In genomic region chr2:68448671-68449394, GRCh38 we compare ENCODE assay signal across 20 cellular contexts. TPM values are rescaled to one million over a fixed set of nuclear protein-coding genes. Genes with fewer than 3 reads are reported as not detected.
DNase-seq lines count a peak whose midpoint lies in the region; ATAC-seq, FAIRE-seq and TF ChIP-seq lines count a peak whose summit lies in the region.
"Had no signal": no experiment of that assay in that cellular context is flagged by ENCODE, and none has a peak within 500 bp of the region (broad histone marks: within the 10 kb centered on the region; RNA-seq: fewer than 3 reads in every experiment).

No MANE protein-coding gene starts in this region.

- H3K36me3 Mint-ChIP-seq in naive thymus-derived CD4-positive, alpha-beta T cell, result no peaks in the 10 kb centered on the region
- H3K36me3 Mint-ChIP-seq: stimulated activated naive B cell treated with anti-CD40 and anti-IgM and Interleukin-4, amounts not matched to agents 10 μg/mL and 1 μg/mL and 100 μg/mL, for 72 hours; WTC11 had no signal

- no peak for FAIRE-seq in GM12878 (lab: Jason Lieb, UNC)

- H3K4me1 ChIP-seq in right atrium auricular region (no peaks in the 10 kb centered on the region), GM12878 (ENCODE audit: control insufficient read depth, insufficient read depth, low read length) (no peaks in the 10 kb centered on the region), upper lobe of right lung (no peaks in the 10 kb centered on the region)
- H3K4me1 ChIP-seq in naive thymus-derived CD4-positive, alpha-beta T cell (ENCODE audit: control insufficient read depth in 2 of 2, insufficient read depth in 2 of 2, low read length in 2 of 2), result peaks cover 4 to 10% of the 10 kb centered on the region in 2 donors
- H3K4me1 ChIP-seq: colonic mucosa, uterus had no signal

- H3K9me3 ChIP-seq in right atrium auricular region (peaks cover 0 to 4% of the 10 kb centered on the region in 2 donors), GM12878 (replicated peaks; ENCODE audit: control insufficient read depth, insufficient read depth, low read length) (no peaks in the 10 kb centered on the region; the same call in 2 of the 3 replicates), upper lobe of right lung (no peaks in the 10 kb centered on the region)
- H3K9me3 ChIP-seq in naive thymus-derived CD4-positive, alpha-beta T cell (ENCODE audit: control insufficient read depth in 2 of 3, low read length in 3 of 3), result no peaks in the 10 kb centered on the region
- H3K9me3 ChIP-seq: colonic mucosa, uterus had no signal

- peaks cover 0 to 19% (median 17%) of the 10 kb centered on the region in 7 donors for H3K4me1 Mint-ChIP-seq in naive thymus-derived CD4-positive, alpha-beta T cell
- H3K4me1 Mint-ChIP-seq: WTC11 had no signal

- RAD21 ChIA-PET in GM12878 (lab: Charles Lee; ENCODE audit: unreplicated experiment), result interaction anchor here (1.6 kb wide), 1 partner anchor 15 kb away, joined by 4 read pairs; no protein-coding TSS in a partner anchor

- no peak overlapping the region for H3K4me3 Mint-ChIP-seq in naive thymus-derived CD4-positive, alpha-beta T cell
- H3K4me3 Mint-ChIP-seq: stimulated activated naive B cell treated with anti-CD40 and anti-IgM and Interleukin-4, amounts not matched to agents 10 μg/mL and 1 μg/mL and 100 μg/mL, for 72 hours; WTC11 had no signal

- no peaks in the 10 kb centered on the region for H3K79me2 ChIP-seq in GM12878 (ENCODE audit: control insufficient read depth, insufficient read depth, low read length)

- no peaks in the 10 kb centered on the region for H4K20me1 ChIP-seq in GM12878 (ENCODE audit: control insufficient read depth, insufficient read depth)

- no peak for TF ChIP-seq RAD21 in GM12878 (IDR thresholded peaks at IDR 0.05; ENCODE audit: insufficient read depth, low read depth, low read length)

- no peak overlapping the region for H3K9ac ChIP-seq in GM12878 (ENCODE audit: control insufficient read depth, insufficient read depth, low read length)

- WGBS in GM12878 (ENCODE audit: insufficient coverage, insufficient replicate concordance, low lambda C conversion rate, missing lambda C conversion rate), result 92% methylated on average over 23 of the region's 23 CpGs

- DNase-seq in left cardiac atrium, result peak; percentile 21
- DNase-seq in right atrium auricular region (ENCODE audit: low spot score), result no peak
- DNase-seq in GM12878 (ENCODE audit: low read depth, low spot score), result no peak
- DNase-seq in naive thymus-derived CD4-positive, alpha-beta T cell, result peak in 6 of 9 donors; percentile 20 to 69 (median 50)
- DNase-seq in upper lobe of right lung, result no peak
- DNase-seq in DMS53 (lab: John Stamatoyannopoulos, UW), result no peak
- DNase-seq in DMS 273 treated with DMSO at 0.1 percent for 48 hours (lab: John Stamatoyannopoulos, UW), result no peak
- DNase-seq: activated T-cell treated with anti-CD3 and anti-CD28 coated beads, Interleukin-2, amount 50 U/mL, for 1 hour; amniotic stem cell; colonic mucosa; GOT3; heart right ventricle; NCI-H187 treated with DMSO at 0.1 percent for 48 hours; NCI-H524; PC-9; stimulated activated naive B cell treated with anti-CD40 and anti-IgM and Interleukin-4, amounts not matched to agents 10 μg/mL and 1 μg/mL and 100 μg/mL, for 72 hours; SW 1271 had no signal

- CTCF ChIA-PET in GM12878 (lab: Yijun Ruan, JAX), result interaction anchor here (0.7 to 0.8 kb wide), 2 partner anchors 15 to 86 kb away, joined by 3 read pairs; no protein-coding TSS in a partner anchor
- CTCF ChIA-PET in naive thymus-derived CD4-positive, alpha-beta T cell (lab: Charles Lee), result no interaction called here

- no peak overlapping the region for H3K4me2 ChIP-seq in GM12878 (ENCODE audit: control insufficient read depth, insufficient read depth)
- H3K4me2 ChIP-seq: PC-9 had no signal

- SMC1A ChIA-PET in GM12878 (lab: Charles Lee; ENCODE audit: uncharacterized antibody, unreplicated experiment), result interaction anchor here (0.6 kb wide), 1 partner anchor 143 kb away, joined by 3 read pairs; no protein-coding TSS in a partner anchor

- H3K27me3 ChIP-seq in right atrium auricular region (no peaks in the 10 kb centered on the region), GM12878 (replicated peaks in 1 of 2; ENCODE audit: control insufficient read depth in 2 of 2, insufficient read depth in 2 of 2, low read length in 1 of 2) (no peaks in the 10 kb centered on the region), upper lobe of right lung (no peaks in the 10 kb centered on the region)
- H3K27me3 ChIP-seq in naive thymus-derived CD4-positive, alpha-beta T cell (ENCODE audit: control insufficient read depth in 2 of 2, insufficient read depth in 2 of 2, low read length in 2 of 2), result no peaks in the 10 kb centered on the region
- H3K27me3 ChIP-seq: colonic mucosa, heart right ventricle, uterus had no signal

- H3K4me3 ChIP-seq in right atrium auricular region, result no peak overlapping the region
- H3K4me3 ChIP-seq in GM12878, result no peak overlapping the region
- H3K4me3 ChIP-seq in naive thymus-derived CD4-positive, alpha-beta T cell (ENCODE audit: low read length), result no peak overlapping the region
- no peak overlapping the region for H3K4me3 ChIP-seq in upper lobe of right lung
- H3K4me3 ChIP-seq: colonic mucosa, heart right ventricle, PC-9, uterus had no signal

- POLR2A ChIA-PET in GM12878 (lab: Charles Lee), result no interaction called here
- POLR2A ChIA-PET in naive thymus-derived CD4-positive, alpha-beta T cell (lab: Charles Lee), result no interaction called here

- peaks cover 0 to 6% (median 0%) of the 10 kb centered on the region in 5 donors for H3K27me3 Mint-ChIP-seq in naive thymus-derived CD4-positive, alpha-beta T cell
- H3K27me3 Mint-ChIP-seq: stimulated activated naive B cell treated with anti-CD40 and anti-IgM and Interleukin-4, amounts not matched to agents 10 μg/mL and 1 μg/mL and 100 μg/mL, for 72 hours had no signal

- intact Hi-C loops in left cardiac atrium (cut with DNase I) (no loop called here), GM12878 (cut with micrococcal nuclease; ENCODE audit: unreplicated experiment) (no loop called here), upper lobe of right lung (cut with DNase I) (no loop called here)
- intact Hi-C loops in naive thymus-derived CD4-positive, alpha-beta T cell (cut with micrococcal nuclease), result no loop called here

- TF ChIP-seq CTCF in right atrium auricular region (IDR thresholded peaks at IDR 0.05) (no peak), GM12878 (IDR thresholded peaks at IDR 0.05 in 2 of 3, conservative IDR thresholded peaks at IDR 0.05 in 1 of 3; ENCODE audit: control insufficient read depth in 2 of 3, extremely low read depth in 1 of 3, insufficient read depth in 1 of 3, low read depth in 3 of 3, low read length in 3 of 3) (no peak), upper lobe of right lung (IDR thresholded peaks at IDR 0.05) (no peak)

- H3K9me3 Mint-ChIP-seq in naive thymus-derived CD4-positive, alpha-beta T cell, result peaks cover 0 to 13% (median 1%) of the 10 kb centered on the region in 11 donors
- H3K9me3 Mint-ChIP-seq: stimulated activated naive B cell treated with anti-CD40 and anti-IgM and Interleukin-4, amounts not matched to agents 10 μg/mL and 1 μg/mL and 100 μg/mL, for 72 hours; WTC11 had no signal

- ATAC-seq in left cardiac atrium, result peak; percentile 23 to 54
- ATAC-seq in GM12878, result peak; percentile 17
- peak; percentile 45 for ATAC-seq in naive thymus-derived CD4-positive, alpha-beta T cell
- ATAC-seq in upper lobe of right lung, result peak; percentile 54
- no peak for ATAC-seq in GM21786 (IDR thresholded peaks at IDR 0.05; ENCODE audit: unreplicated experiment)
- ATAC-seq: stimulated activated naive B cell treated with anti-CD40 and anti-IgM and Interleukin-4, amounts not matched to agents 10 μg/mL and 1 μg/mL and 100 μg/mL, for 72 hours; WTC11 had no signal

- H3K36me3 ChIP-seq in right atrium auricular region (no peaks in the 10 kb centered on the region), GM12878 (ENCODE audit: control insufficient read depth in 2 of 2, insufficient read depth in 2 of 2, low read length in 1 of 2) (no peaks in the 10 kb centered on the region), upper lobe of right lung (no peaks in the 10 kb centered on the region)
- no peaks in the 10 kb centered on the region for H3K36me3 ChIP-seq in naive thymus-derived CD4-positive, alpha-beta T cell (ENCODE audit: control insufficient read depth in 2 of 3, insufficient read depth in 3 of 3, low read length in 3 of 3)
- H3K36me3 ChIP-seq: colonic mucosa, heart right ventricle, uterus had no signal

- no peak for TF ChIP-seq EP300 in GM12878 (IDR thresholded peaks at IDR 0.05; ENCODE audit: borderline replicate concordance in 1 of 2, control insufficient read depth in 1 of 2, low read depth in 2 of 2, low read length in 2 of 2)

- H2AFZ ChIP-seq in GM12878 (ENCODE audit: control insufficient read depth, low read depth, low read length), result no peak overlapping the region
- H2AFZ ChIP-seq: PC-9 had no signal

- in situ Hi-C loops in GM12878 (cut with MboI), result loop anchor here (10.0 to 25.0 kb wide), 3 partner anchors 254 to 2012 kb away; partner anchors contain the start of gene MEIS1

- peak overlapping the region in 3 of 9 donors; percentile 6 to 28 (median 28) for H3K27ac Mint-ChIP-seq in naive thymus-derived CD4-positive, alpha-beta T cell
- H3K27ac Mint-ChIP-seq: stimulated activated naive B cell treated with anti-CD40 and anti-IgM and Interleukin-4, amounts not matched to agents 10 μg/mL and 1 μg/mL and 100 μg/mL, for 72 hours; WTC11 had no signal

- BruUV-seq in GM12878 (replicated peaks; lab: Mats Ljungman, UMichigan), result no TSS peak

- H3K27ac ChIP-seq in right atrium auricular region (no peak overlapping the region), GM12878 (ENCODE audit: control insufficient read depth, insufficient read depth) (no peak overlapping the region), upper lobe of right lung (no peak overlapping the region)
- no peak overlapping the region for H3K27ac ChIP-seq in naive thymus-derived CD4-positive, alpha-beta T cell (ENCODE audit: low read depth, low read length)
- H3K27ac ChIP-seq: colonic mucosa, heart right ventricle, PC-9, uterus had no signal

- no peak for TF ChIP-seq POLR2A in GM12878 (IDR thresholded peaks at IDR 0.05; ENCODE audit: low read depth, low read length)

RNA-seq across cellular contexts. Expression of gene FBXO48, which starts 18.3 kb away (rescaled TPM):
- total RNA-seq in left cardiac atrium, result 1 to 10 TPM in 1 of 2 donors, under 1 TPM in 1; 0.60 to 1.4 TPM
- under 1 TPM; 0.33 to 0.67 TPM for total RNA-seq in right atrium auricular region
- 1.6 and 1.7 TPM in 2 replicates for total RNA-seq in GM12878 (2013; cell fraction: nucleolus; rRNA removed)
- 0.56 and 0.87 TPM in 2 replicates for total RNA-seq in GM12878 (2014; rRNA removed)
- total RNA-seq in GM12878 (2014; rRNA removed; fragmentation: Illumina TruSeq; extraction: Trizol), result 1.4 and 1.5 TPM in 2 replicates
- total RNA-seq in GM12878 (2021), result 0.85 and 1.1 TPM in 2 replicates
- 0.29 TPM for polyA plus RNA-seq in GM12878 (2011; ENCODE audit: low read depth)
- 2.3 and 3.2 TPM in 2 replicates for polyA plus RNA-seq in GM12878 (2011; rRNA removed)
- polyA plus RNA-seq in GM12878 (2011; cell fraction: cytosol; rRNA removed), result 0.85 and 1.2 TPM in 2 replicates
- 0.85 and 0.91 TPM in 2 replicates for polyA plus RNA-seq in GM12878 (2011; cell fraction: nucleus; rRNA removed)
- 0.42 and 0.70 TPM in 2 replicates for polyA plus RNA-seq in GM12878 (2012)
- polyA plus RNA-seq in GM12878 (2014; fragmentation: Illumina TruSeq; extraction: Trizol), result 1.5 and 2.2 TPM in 2 replicates
- 1 to 10 TPM in 1 of 2 experiments, under 1 TPM in 1; 0.90 to 1.1 TPM for polyA plus RNA-seq in GM12878 (2014; fragmentation: Nextera tagmentation; extraction: Ambion mirVana)
- 0.67 and 1.3 TPM in 2 replicates for polyA plus RNA-seq in GM12878 (2014; rRNA removed)
- 1 to 10 TPM; 1.1 to 1.5 TPM for polyA plus RNA-seq in GM12878 (2016; fragmentation: Nextera tagmentation; extraction: Ambion mirVana)
- polyA minus RNA-seq in GM12878 (2011; rRNA and poly(A)+ RNA removed), result 1.1 and 2.0 TPM in 2 replicates
- polyA minus RNA-seq in GM12878 (2011; cell fraction: cytosol; rRNA and poly(A)+ RNA removed), result 0.31 and 0.40 TPM in 2 replicates
- 0.73 and 1.3 TPM in 2 replicates for polyA minus RNA-seq in GM12878 (2011; cell fraction: nucleus; rRNA and poly(A)+ RNA removed)
- 1 to 10 TPM; 1.1 to 5.6 (median 1.7) TPM for total RNA-seq in naive thymus-derived CD4-positive, alpha-beta T cell
- polyA plus RNA-seq in naive thymus-derived CD4-positive, alpha-beta T cell, result under 1 TPM; 0.49 to 0.53 TPM
- total RNA-seq in upper lobe of right lung, result 1.8 TPM

RNA-seq across cellular contexts. Expression of gene APLF, which starts 18.6 kb away (rescaled TPM):
- total RNA-seq in left cardiac atrium (1 to 10 TPM; 4.6 to 5.5 TPM), right atrium auricular region (1 to 10 TPM; 4.2 to 8.2 TPM), GM12878 (2014; rRNA removed) (1.7 and 2.5 TPM in 2 replicates), GM12878 (2014; rRNA removed; fragmentation: Illumina TruSeq; extraction: Trizol) (2.3 and 2.4 TPM in 2 replicates), GM12878 (2021) (1.9 TPM in 2 replicates), upper lobe of right lung (6.8 TPM)
- 1.0 and 1.1 TPM in 2 replicates for total RNA-seq in GM12878 (2013; cell fraction: nucleolus; rRNA removed)
- polyA plus RNA-seq in GM12878 (2011; ENCODE audit: low read depth), result 0.58 TPM
- polyA plus RNA-seq in GM12878 (2011; rRNA removed) (0.71 and 1.4 TPM in 2 replicates), GM12878 (2014; fragmentation: Illumina TruSeq; extraction: Trizol) (1.8 and 2.6 TPM in 2 replicates), GM12878 (2014; fragmentation: Nextera tagmentation; extraction: Ambion mirVana) (under 1 TPM; 0.66 to 0.69 TPM), GM12878 (2014; rRNA removed) (1.1 and 1.2 TPM in 2 replicates), GM12878 (2016; fragmentation: Nextera tagmentation; extraction: Ambion mirVana) (1 to 10 TPM; 2.1 to 2.8 TPM)
- 0.28 and 0.30 TPM in 2 replicates for polyA plus RNA-seq in GM12878 (2011; cell fraction: cytosol; rRNA removed)
- 0.67 TPM in 2 replicates for polyA plus RNA-seq in GM12878 (2011; cell fraction: nucleus; rRNA removed)
- 0.68 and 0.98 TPM in 2 replicates for polyA plus RNA-seq in GM12878 (2012)
- polyA minus RNA-seq in GM12878 (2011; rRNA and poly(A)+ RNA removed), result 0.82 and 0.95 TPM in 2 replicates
- polyA minus RNA-seq in GM12878 (2011; cell fraction: cytosol; rRNA and poly(A)+ RNA removed), result 0.80 and 1.1 TPM in 2 replicates
- 1.1 and 2.2 TPM in 2 replicates for polyA minus RNA-seq in GM12878 (2011; cell fraction: nucleus; rRNA and poly(A)+ RNA removed)
- total RNA-seq in naive thymus-derived CD4-positive, alpha-beta T cell, result 1 to 10 TPM; 2.9 to 8.9 (median 3.8) TPM
- polyA plus RNA-seq in naive thymus-derived CD4-positive, alpha-beta T cell, result 1 to 10 TPM; 1.4 TPM

Comparison
In these comparisons a context has a peak if more than half of its experiments do, and no peak if none do; other contexts are left out.
1. DNase-seq: peak in left cardiac atrium (single experiment) and naive thymus-derived CD4-positive, alpha-beta T cell (6 of 9); none in right atrium auricular region (single experiment), GM12878 (single experiment), upper lobe of right lung (single experiment), DMS53 (single experiment) and DMS 273 treated with DMSO at 0.1 percent for 48 hours (single experiment).